ENCODE assay signal across 8 cellular contexts in genomic region chr9:130172161-130172857, GRCh38. TPM values are rescaled to one million over a fixed set of nuclear protein-coding genes. Genes with fewer than 3 reads are reported as not detected.
DNase-seq lines count a peak whose midpoint lies in the region; ATAC-seq, FAIRE-seq and TF ChIP-seq lines count a peak whose summit lies in the region.

Gene NCS1, plus strand, starts transcription at chr9:130172404. Its CDS starts 260 bp downstream, at chr9:130172664.

- no peak for FAIRE-seq in HTR-8/SVneo (lab: Jason Lieb, UNC)
- FAIRE-seq in astrocyte (lab: Jason Lieb, UNC): no peak

- TF ChIP-seq CTCF in AG09309 (IDR thresholded peaks at IDR 0.05; ENCODE audit: control insufficient read depth, insufficient read depth, low read depth, low read length, missing control alignments): no peak
- TF ChIP-seq CTCF in astrocyte (IDR thresholded peaks at IDR 0.05; ENCODE audit: insufficient read depth, low read depth, low read length): no peak
- TF ChIP-seq CTCF in right atrium auricular region (IDR thresholded peaks at IDR 0.05): no peak

- H3K9me3 ChIP-seq in astrocyte (ENCODE audit: insufficient read depth, low read depth, low read length) (no peaks in the 10 kb centered on the region), right atrium auricular region (no peaks in the 10 kb centered on the region)

- peak within 1 kb of the TSS; percentile 88 for H3K27ac Mint-ChIP-seq in astrocyte (ENCODE audit: unreplicated experiment)

- peaks cover 8% of the 10 kb centered on the region for H3K27me3 Mint-ChIP-seq in astrocyte (ENCODE audit: low read depth, unreplicated experiment)

- under 1% methylated on average over 92 of the region's 101 CpGs for WGBS in urinary bladder

- peaks cover 16% of the 10 kb centered on the region for H3K4me1 ChIP-seq in astrocyte (ENCODE audit: insufficient read depth, low read length)
- peaks cover 0 to 22% of the 10 kb centered on the region in 2 donors for H3K4me1 ChIP-seq in right atrium auricular region
- no peaks in the 10 kb centered on the region for H3K4me1 ChIP-seq in urinary bladder (ENCODE audit: insufficient read depth)

- peaks cover 10% of the 10 kb centered on the region for H3K36me3 Mint-ChIP-seq in astrocyte (ENCODE audit: low read depth, unreplicated experiment)

- H4K20me1 ChIP-seq in astrocyte (ENCODE audit: insufficient read depth, low read length): peaks cover 42% of the 10 kb centered on the region

- peaks cover 18% of the 10 kb centered on the region for H3K4me1 Mint-ChIP-seq in astrocyte (ENCODE audit: low read depth, unreplicated experiment)

- DNase-seq in AG09309 (ENCODE audit: low read depth) (no peak), HTR-8/SVneo (ENCODE audit: insufficient read length, low spot score) (peak; percentile 76), SW480 (ENCODE audit: low spot score) (peak; percentile 67), astrocyte (ENCODE audit: low read depth) (peak; percentile 37), right atrium auricular region (ENCODE audit: low spot score) (peak; percentile 66), posterior vena cava (ENCODE audit: low spot score) (peak; percentile 93)

- ATAC-seq in HG03354 (IDR thresholded peaks at IDR 0.05; ENCODE audit: poor library complexity, severe bottlenecking, unreplicated experiment): no peak

- H3K9ac ChIP-seq in astrocyte (ENCODE audit: low read length): peak within 1 kb of the TSS; percentile 73

- no peaks in the 10 kb centered on the region for H3K9me3 Mint-ChIP-seq in astrocyte (ENCODE audit: unreplicated experiment)

- no peaks in the 10 kb centered on the region for H3K27me3 ChIP-seq in astrocyte (ENCODE audit: insufficient read depth, low read length)
- H3K27me3 ChIP-seq in right atrium auricular region: no peaks in the 10 kb centered on the region

- H3K36me3 ChIP-seq in astrocyte (ENCODE audit: insufficient read depth, low read length) (no peaks in the 10 kb centered on the region), right atrium auricular region (no peaks in the 10 kb centered on the region), urinary bladder (ENCODE audit: insufficient read depth) (no peaks in the 10 kb centered on the region)

- H3K4me3 ChIP-seq in AG09309 (ENCODE audit: control insufficient read depth, low read depth, low read length): peak within 1 kb of the TSS; percentile 69
- H3K4me3 ChIP-seq in astrocyte (ENCODE audit: insufficient read depth, low read depth, low read length): peak within 1 kb of the TSS; percentile 61
- peak within 1 kb of the TSS; percentile 54 to 68 for H3K4me3 ChIP-seq in right atrium auricular region
- H3K4me3 ChIP-seq in urinary bladder (ENCODE audit: low read depth, low read length): peak within 1 kb of the TSS; percentile 79

- H3K27ac ChIP-seq in astrocyte (ENCODE audit: low read depth, low read length): peak within 1 kb of the TSS; percentile 50
- H3K27ac ChIP-seq in right atrium auricular region: peak within 1 kb of the TSS; percentile 41 to 59
- H3K27ac ChIP-seq in urinary bladder (ENCODE audit: low read depth): peak within 1 kb of the TSS; percentile 16

- H3K4me3 Mint-ChIP-seq in astrocyte (ENCODE audit: unreplicated experiment): peak within 1 kb of the TSS; percentile 91

- intact Hi-C loops in posterior vena cava (cut with DNase I): loop anchor here in 1 of 2 donors (5.0 kb wide), 1 partner anchor 45 kb away; no protein-coding TSS in a partner anchor

- H3K4me2 ChIP-seq in astrocyte (ENCODE audit: low read length): peak within 1 kb of the TSS; percentile 87

- peak within 1 kb of the TSS; percentile 75 for H2AFZ ChIP-seq in astrocyte (ENCODE audit: low read depth, low read length)

- peaks cover 46% of the 10 kb centered on the region for H3K79me2 ChIP-seq in astrocyte (ENCODE audit: insufficient read depth, low read length)

RNA-seq across cellular contexts. Expression of gene NCS1, which starts in this region (rescaled TPM):
- 119 and 126 TPM in 2 replicates for total RNA-seq in astrocyte
- 10 to 100 TPM in 1 of 2 donors, 1 to 10 TPM in 1; 4.5 to 26.1 TPM for total RNA-seq in right atrium auricular region
- 100 to 1,000 TPM; 194 to 196 TPM for total RNA-seq in posterior vena cava
- 32.5 TPM for total RNA-seq in urinary bladder
- polyA plus RNA-seq in urinary bladder: 83.9 TPM
